In the genomic region with DNA sequence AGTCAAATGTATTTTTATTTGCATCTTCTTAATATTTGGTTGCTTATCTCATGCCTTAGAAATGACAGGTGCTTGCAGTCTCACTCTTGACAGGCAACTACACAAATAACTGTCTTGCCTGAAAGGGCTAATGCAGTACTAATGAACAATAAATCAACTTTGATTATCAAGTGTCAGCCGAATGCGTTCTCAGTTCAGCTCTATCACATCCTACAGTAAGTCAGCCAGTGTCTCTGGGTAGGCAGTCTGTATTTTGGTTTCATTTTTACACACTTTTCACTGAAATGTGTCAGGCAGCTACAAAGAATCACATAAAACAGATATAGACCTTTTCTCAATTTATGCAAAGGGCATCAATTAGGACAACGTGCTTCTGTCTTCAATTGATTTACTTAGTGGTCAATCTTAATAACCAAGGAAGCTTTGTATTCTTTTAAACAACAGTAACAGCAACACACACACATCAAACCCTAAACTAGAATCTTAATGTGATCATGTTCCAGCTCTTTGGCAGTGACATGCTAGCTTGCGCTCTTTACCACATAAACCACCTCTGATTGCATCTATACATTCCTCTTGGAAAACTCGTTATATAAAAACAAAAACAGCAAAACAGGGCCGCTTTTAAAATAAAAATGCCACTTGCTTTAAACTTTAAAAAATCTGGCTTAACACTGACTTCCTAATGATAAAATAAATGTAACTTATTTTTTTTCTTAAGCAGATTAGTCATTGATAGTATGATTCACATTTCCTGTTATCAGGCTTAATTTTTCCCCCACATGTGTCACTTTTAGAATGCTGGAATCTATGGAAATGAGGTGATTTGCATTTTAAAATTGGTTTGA, we compare ENCODE assay signal across 8 cellular contexts.
DNase-seq lines count a peak whose midpoint lies in the region; ATAC-seq and TF ChIP-seq lines count a peak whose summit lies in the region.

No MANE protein-coding gene starts in this region.

- no peaks in the 10 kb centered on the region for H3K9me3 Mint-ChIP-seq in T-cell

- no peak for TF ChIP-seq POLR2A in spleen (IDR thresholded peaks at IDR 0.05)

- no peaks in the 10 kb centered on the region for H3K27me3 Mint-ChIP-seq in T-cell

- H3K27me3 ChIP-seq in left ventricle myocardium inferior (ENCODE audit: low read depth) (no peaks in the 10 kb centered on the region), spleen (replicated peaks in 1 of 7) (no peaks in the 10 kb centered on the region)

- TF ChIP-seq CTCF in left ventricle myocardium inferior (IDR thresholded peaks at IDR 0.05; ENCODE audit: borderline replicate concordance) (no peak), spleen (IDR thresholded peaks at IDR 0.05 in 8 of 11, conservative IDR thresholded peaks at IDR 0.05 in 3 of 11) (no peak)

- H3K4me1 ChIP-seq in left ventricle myocardium inferior (peaks cover 89% of the 10 kb centered on the region), spleen (peaks cover 44 to 93% (median 74%) of the 10 kb centered on the region in 6 donors)

- H3K27ac Mint-ChIP-seq in T-cell = no peak overlapping the region

- peaks cover 23 to 67% (median 67%) of the 10 kb centered on the region in 3 donors for H3K4me1 Mint-ChIP-seq in T-cell

- H3K4me3 ChIP-seq in left ventricle myocardium inferior = peak overlapping the region; percentile 77
- peak overlapping the region; percentile 49 to 79 (median 64) for H3K4me3 ChIP-seq in spleen

- POLR2A ChIA-PET in T-cell (lab: Charles Lee) = interaction anchor here (0.5 to 1.5 kb wide), 9 partner anchors 8 to 430 kb away, joined by 3 to 8 read pairs (median 4); no protein-coding TSS in a partner anchor

- H3K4me3 Mint-ChIP-seq in T-cell = no peak overlapping the region

- H3K27ac ChIP-seq in left ventricle myocardium inferior (replicated peaks) = peak overlapping the region; percentile 96
- H3K27ac ChIP-seq in spleen = peak overlapping the region; percentile 82 to 95 (median 92)

- H3K9me3 ChIP-seq in left ventricle myocardium inferior (replicated peaks) (no peaks in the 10 kb centered on the region), spleen (no peaks in the 10 kb centered on the region)

- peak; percentile 30 for DNase-seq in NCI-H2171 treated with DMSO at 0.1 percent for 48 hours (lab: John Stamatoyannopoulos, UW)
- DNase-seq in NCI-H2171 (lab: John Stamatoyannopoulos, UW) = no peak
- peak in 1 of 34 experiments; percentile 35 for DNase-seq in T-cell
- no peak for DNase-seq in left ventricle myocardium inferior
- no peak for DNase-seq in spleen
- DNase-seq in cerebellar nuclear complex (lab: John Stamatoyannopoulos, UW) = no peak

- whole genome bisulfite sequencing in spleen, 5 donors = 9 to 18% (median 17%) methylated on average over 6 of the region's 6 CpGs

- no peaks in the 10 kb centered on the region for H3K36me3 Mint-ChIP-seq in T-cell

- ATAC-seq in HG03103 (IDR thresholded peaks at IDR 0.05; ENCODE audit: low read depth, unreplicated experiment) (peak; percentile 39), T-cell (replicated peaks in 1 of 4) (peak in 3 of 4 experiments; percentile 15 to 18 (median 17)), GM21737 (IDR thresholded peaks at IDR 0.05; ENCODE audit: unreplicated experiment) (no peak)

- intact Hi-C loops in left ventricle myocardium inferior (cut with micrococcal nuclease) (loop anchor here (10.0 kb wide), 1 partner anchor 62 kb away; no protein-coding TSS in a partner anchor), spleen (cut with DNase I; ENCODE audit: low total_unique reads) (no loop called here)

- CTCF ChIA-PET in T-cell (lab: Charles Lee) = interaction anchor here (0.6 to 1.9 kb wide), 5 partner anchors 24 to 56 kb away, joined by 3 to 6 read pairs (median 4); no protein-coding TSS in a partner anchor

- H3K36me3 ChIP-seq in left ventricle myocardium inferior (no peaks in the 10 kb centered on the region), spleen (no peaks in the 10 kb centered on the region)
